Comparison of ENCODE assay signal across 10 cellular contexts in the genomic region with DNA sequence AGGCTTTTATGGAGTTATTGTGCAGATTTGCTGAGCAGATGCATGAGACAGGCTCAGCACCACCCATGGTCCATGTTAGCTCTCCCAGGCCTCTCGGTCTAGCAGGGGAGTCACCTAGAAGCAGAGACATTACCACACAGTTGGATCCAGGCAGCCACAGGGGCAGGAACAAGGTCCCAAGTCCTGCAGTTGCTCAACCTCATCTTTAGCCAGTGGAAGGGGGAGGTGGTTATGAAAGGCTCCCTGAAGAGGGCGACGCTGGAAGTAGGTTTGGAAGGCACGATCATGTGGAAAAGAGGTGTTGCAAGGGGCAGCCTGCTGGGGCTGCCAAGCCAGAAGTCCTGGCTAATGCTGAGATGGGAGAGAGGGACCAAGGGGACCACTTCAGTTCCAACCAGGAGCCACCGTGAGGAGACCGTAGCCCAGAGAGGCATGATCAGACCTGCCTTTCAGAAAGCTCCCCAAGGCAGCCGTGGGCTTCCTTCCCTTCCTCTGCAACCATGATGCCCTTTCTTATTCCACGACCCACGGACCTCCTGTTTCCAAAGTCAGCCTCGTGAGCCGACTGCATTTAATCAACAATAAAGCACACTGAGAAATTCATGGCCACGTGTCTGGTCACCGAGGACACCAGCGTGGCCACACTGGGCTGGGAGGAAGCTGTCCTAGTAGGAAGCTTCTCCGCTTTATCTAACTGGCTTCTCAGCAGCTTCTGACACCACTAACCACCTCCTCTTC. TPM values are rescaled to one million over a fixed set of nuclear protein-coding genes. Genes with fewer than 3 reads are reported as not detected.
DNase-seq lines count a peak whose midpoint lies in the region; ATAC-seq and TF ChIP-seq lines count a peak whose summit lies in the region.
"Had no signal": no experiment of that assay in that cellular context is flagged by ENCODE, and none has a peak within 500 bp of the region (broad histone marks: within the 10 kb centered on the region; RNA-seq: fewer than 3 reads in every experiment).

No MANE protein-coding gene starts in this region.

- H3K4me2 ChIP-seq in GM23338 (no peak overlapping the region), OCI-LY1 (ENCODE audit: low read length) (peak overlapping the region; percentile 6; the same call in 1 of the 2 replicates)

- H3K27me3 ChIP-seq in GM23338 (ENCODE audit: insufficient read depth) (no peaks in the 10 kb centered on the region), OCI-LY1 (ENCODE audit: insufficient read depth, low read length) (no peaks in the 10 kb centered on the region), esophagus muscularis mucosa (no peaks in the 10 kb centered on the region), psoas muscle (ENCODE audit: insufficient read depth in 3 of 3, low read length in 2 of 3) (no peaks in the 10 kb centered on the region)

- peak in 1 of 2 experiments; percentile 29; a peak in 2 of 4 replicates for TF ChIP-seq CTCF in GM23338 (conservative IDR thresholded peaks at IDR 0.05; ENCODE audit: low read depth in 2 of 2)
- no peak for TF ChIP-seq CTCF in OCI-LY1 (IDR thresholded peaks at IDR 0.05; ENCODE audit: low read length)
- no peak for TF ChIP-seq CTCF in esophagus muscularis mucosa (IDR thresholded peaks at IDR 0.05)
- no peak for TF ChIP-seq CTCF in psoas muscle (IDR thresholded peaks at IDR 0.05)

- peaks cover 7% of the 10 kb centered on the region for H3K4me1 Mint-ChIP-seq in GM23338

- H3K27me3 Mint-ChIP-seq in GM23338 (ENCODE audit: insufficient read depth, low read depth, poor library complexity) = peaks cover 4% of the 10 kb centered on the region

- no peak overlapping the region for H3K4me3 Mint-ChIP-seq in GM23338

- no peak for TF ChIP-seq POLR2A in esophagus muscularis mucosa (IDR thresholded peaks at IDR 0.05; ENCODE audit: low read depth)

- WGBS in esophagus muscularis mucosa = 71% methylated on average over 14 of the region's 15 CpGs
- WGBS in psoas muscle, 3 donors = 71 to 79% (median 72%) methylated on average over 15 of the region's 15 CpGs

- H2AFZ ChIP-seq in GM23338 = no peak overlapping the region
- H2AFZ ChIP-seq in OCI-LY1 (ENCODE audit: low read length) = no peak overlapping the region

- H3K36me3 Mint-ChIP-seq in GM23338 (ENCODE audit: low read depth) = no peaks in the 10 kb centered on the region; the same call in 2 of the 3 replicates

- H3F3A ChIP-seq in GM23338 (replicated peaks; ENCODE audit: low read depth) (no peaks in the 10 kb centered on the region), OCI-LY1 (ENCODE audit: insufficient read depth, low read length) (no peaks in the 10 kb centered on the region)

- H3K9ac ChIP-seq in OCI-LY1 (ENCODE audit: low read length) = no peak overlapping the region

- no peaks in the 10 kb centered on the region; the same call in 1 of the 2 replicates for H4K20me1 ChIP-seq in GM23338 (replicated peaks; ENCODE audit: insufficient read depth)
- no peaks in the 10 kb centered on the region for H4K20me1 ChIP-seq in OCI-LY1 (ENCODE audit: insufficient read depth, low read length)

- H3K27ac ChIP-seq in GM23338 (ENCODE audit: low read depth) (no peak overlapping the region), OCI-LY1 (ENCODE audit: low read depth, low read length, poor library complexity, severe bottlenecking) (no peak overlapping the region), esophagus muscularis mucosa (replicated peaks in 1 of 4) (peak overlapping the region in 3 of 4 donors; percentile 18 to 91 (median 45)), psoas muscle (no peak overlapping the region)

- no peak overlapping the region; the same call in 1 of the 2 replicates for H3K27ac Mint-ChIP-seq in GM23338

- peaks cover 3% of the 10 kb centered on the region for H3K4me1 ChIP-seq in GM23338 (ENCODE audit: insufficient read depth)
- H3K4me1 ChIP-seq in OCI-LY1 (ENCODE audit: insufficient read depth, low read length, severe bottlenecking) = peaks cover 32% of the 10 kb centered on the region
- peaks cover 21 to 47% (median 42%) of the 10 kb centered on the region in 4 donors for H3K4me1 ChIP-seq in esophagus muscularis mucosa
- peaks cover 27% of the 10 kb centered on the region for H3K4me1 ChIP-seq in psoas muscle

- no peak for ATAC-seq in GM23338
- ATAC-seq in psoas muscle = peak in 1 of 4 donors; percentile 22
- no peak for ATAC-seq in HG02852 (IDR thresholded peaks at IDR 0.05; ENCODE audit: unreplicated experiment)
- ATAC-seq in SK-N-SH treated with all-trans-retinoic acid at 6 μM for 48 hours = no peak
- ATAC-seq in HG02588 (IDR thresholded peaks at IDR 0.05; ENCODE audit: unreplicated experiment) = no peak
- ATAC-seq: K562 had no signal

- intact Hi-C loops in esophagus muscularis mucosa (cut with DNase I) (no loop called here), psoas muscle (cut with DNase I) (no loop called here)

- no peaks in the 10 kb centered on the region for H3K36me3 ChIP-seq in GM23338 (ENCODE audit: insufficient read depth)
- peaks cover 24% of the 10 kb centered on the region for H3K36me3 ChIP-seq in OCI-LY1 (ENCODE audit: insufficient read depth, low read length)
- H3K36me3 ChIP-seq in esophagus muscularis mucosa = peaks cover 25 to 54% (median 44%) of the 10 kb centered on the region in 4 donors
- H3K36me3 ChIP-seq in psoas muscle (ENCODE audit: insufficient read depth in 1 of 2, low read depth in 1 of 2) = peaks cover 0 to 36% of the 10 kb centered on the region in 2 donors

- no peaks in the 10 kb centered on the region for H3K9me3 ChIP-seq in OCI-LY1 (ENCODE audit: low read length)
- no peaks in the 10 kb centered on the region for H3K9me3 ChIP-seq in esophagus muscularis mucosa
- H3K9me3 ChIP-seq in psoas muscle = no peaks in the 10 kb centered on the region

- H3K9me2 ChIP-seq in GM23338 (ENCODE audit: insufficient read depth) = no peaks in the 10 kb centered on the region
- no peaks in the 10 kb centered on the region for H3K9me2 ChIP-seq in OCI-LY1 (ENCODE audit: low read depth, low read length)

- no peaks in the 10 kb centered on the region for H3K9me3 Mint-ChIP-seq in GM23338

- TF ChIP-seq EP300 in esophagus muscularis mucosa (IDR thresholded peaks at IDR 0.05) = no peak

- H3K4me3 ChIP-seq in GM23338 = no peak overlapping the region
- H3K4me3 ChIP-seq in OCI-LY1 (ENCODE audit: low read depth, low read length, poor library complexity, severe bottlenecking) = no peak overlapping the region
- peak overlapping the region in 1 of 4 donors; percentile 3 for H3K4me3 ChIP-seq in esophagus muscularis mucosa
- H3K4me3 ChIP-seq in psoas muscle = no peak overlapping the region
- H3K4me3 ChIP-seq: K562 had no signal

- H3K79me2 ChIP-seq in GM23338 (replicated peaks; ENCODE audit: insufficient read depth) (no peaks in the 10 kb centered on the region), OCI-LY1 (ENCODE audit: insufficient read depth, low read length) (peaks cover 10% of the 10 kb centered on the region)

- DNase-seq in GM23338 (ENCODE audit: low spot score) (peak; percentile 21), esophagus muscularis mucosa (ENCODE audit: extremely low spot score) (no peak), psoas muscle (peak; percentile 57 to 78), DMS153 (lab: John Stamatoyannopoulos, UW) (no peak)

TF ChIP-seq in GM23338, 12 proteins besides CTCF, POLR2A, EP300 and RAD21 (continues in another document):
- no peak for TF ChIP-seq ZNF331 (CRISPR knock-in tag; IDR thresholded peaks at IDR 0.05; ENCODE audit: low read depth)
- TF ChIP-seq STAT1 (IDR thresholded peaks at IDR 0.05; ENCODE audit: unreplicated experiment) = no peak
- TF ChIP-seq EZH2 (IDR thresholded peaks at IDR 0.05; ENCODE audit: low read depth, unreplicated experiment) = no peak
- TF ChIP-seq ZNF114 (CRISPR knock-in tag; IDR thresholded peaks at IDR 0.05) = no peak
- TF ChIP-seq NANOG (IDR thresholded peaks at IDR 0.05; ENCODE audit: borderline replicate concordance) = no peak

TF ChIP-seq in SK-N-SH treated with all-trans-retinoic acid at 6 μM for 48 hours, 23 proteins besides CTCF, POLR2A, EP300 and RAD21 (continues in another document):
- TF ChIP-seq, protein P1, sequence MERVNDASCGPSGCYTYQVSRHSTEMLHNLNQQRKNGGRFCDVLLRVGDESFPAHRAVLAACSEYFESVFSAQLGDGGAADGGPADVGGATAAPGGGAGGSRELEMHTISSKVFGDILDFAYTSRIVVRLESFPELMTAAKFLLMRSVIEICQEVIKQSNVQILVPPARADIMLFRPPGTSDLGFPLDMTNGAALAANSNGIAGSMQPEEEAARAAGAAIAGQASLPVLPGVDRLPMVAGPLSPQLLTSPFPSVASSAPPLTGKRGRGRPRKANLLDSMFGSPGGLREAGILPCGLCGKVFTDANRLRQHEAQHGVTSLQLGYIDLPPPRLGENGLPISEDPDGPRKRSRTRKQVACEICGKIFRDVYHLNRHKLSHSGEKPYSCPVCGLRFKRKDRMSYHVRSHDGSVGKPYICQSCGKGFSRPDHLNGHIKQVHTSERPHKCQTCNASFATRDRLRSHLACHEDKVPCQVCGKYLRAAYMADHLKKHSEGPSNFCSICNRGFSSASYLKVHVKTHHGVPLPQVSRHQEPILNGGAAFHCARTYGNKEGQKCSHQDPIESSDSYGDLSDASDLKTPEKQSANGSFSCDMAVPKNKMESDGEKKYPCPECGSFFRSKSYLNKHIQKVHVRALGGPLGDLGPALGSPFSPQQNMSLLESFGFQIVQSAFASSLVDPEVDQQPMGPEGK (CRISPR knock-in tag; IDR thresholded peaks at IDR 0.05; ENCODE audit: borderline replicate concordance) = no peak
- TF ChIP-seq PPARA (CRISPR knock-in tag; IDR thresholded peaks at IDR 0.05; ENCODE audit: borderline replicate concordance) = no peak
- no peak for TF ChIP-seq ZFP30 (CRISPR knock-in tag; IDR thresholded peaks at IDR 0.05)

RNA-seq across cellular contexts. Expression of a gene that starts 2.5 kb away (rescaled TPM):
- 32.0 and 32.4 TPM in 2 replicates for total RNA-seq in GM23338 (2014; rRNA removed; shearing (Covaris generic))
- polyA plus RNA-seq in GM23338 (2016; fragmentation: Nextera tagmentation; extraction: Ambion mirVana) (22.0 and 23.1 TPM in 2 replicates), psoas muscle (100 to 1,000 TPM in 1 of 3 donors, 10 to 100 TPM in 2; 51.0 to 102 (median 57.7) TPM)
- total RNA-seq in esophagus muscularis mucosa (100 to 1,000 TPM in 2 of 4 donors, 10 to 100 TPM in 2; 63.1 to 115 (median 98.6) TPM), psoas muscle (10 to 100 TPM; 40.5 to 51.5 (median 45.2) TPM)

RNA-seq across cellular contexts. Expression of a gene that starts 15.0 kb away (rescaled TPM):
- total RNA-seq in GM23338 (2014; rRNA removed; shearing (Covaris generic)) = 58.2 and 62.3 TPM in 2 replicates
- polyA plus RNA-seq in GM23338 (2016; fragmentation: Nextera tagmentation; extraction: Ambion mirVana) = 58.9 and 67.3 TPM in 2 replicates
- 100 to 1,000 TPM in 3 of 4 donors, 10 to 100 TPM in 1; 83.5 to 104 (median 103) TPM for total RNA-seq in esophagus muscularis mucosa
- total RNA-seq in psoas muscle = 10 to 100 TPM; 26.3 to 44.2 (median 30.8) TPM
- polyA plus RNA-seq in psoas muscle = 100 to 1,000 TPM in 1 of 3 donors, 10 to 100 TPM in 2; 49.3 to 133 (median 75.7) TPM

RNA-seq across cellular contexts. Expression of a gene that starts 26.9 kb away (rescaled TPM):
- not detected in 2 replicates for total RNA-seq in GM23338 (2014; rRNA removed; shearing (Covaris generic))
- polyA plus RNA-seq in GM23338 (2016; fragmentation: Nextera tagmentation; extraction: Ambion mirVana) (0.56 TPM in 1 of 2 replicates, not detected in the other), psoas muscle (not detected)
- total RNA-seq in esophagus muscularis mucosa (not detected), psoas muscle (not detected)
- total RNA-seq: K562 had no signal
- polyA plus RNA-seq: esophagus had no signal

RNA-seq across cellular contexts. Expression of a gene that starts 56.7 kb away (rescaled TPM):
- 0.97 and 1.4 TPM in 2 replicates for total RNA-seq in GM23338 (2014; rRNA removed; shearing (Covaris generic))
- polyA plus RNA-seq in GM23338 (2016; fragmentation: Nextera tagmentation; extraction: Ambion mirVana) = 0.81 and 1.1 TPM in 2 replicates
- under 1 TPM in 3 of 4 donors, not detected in 1; 0.52 to 0.83 (median 0.75) TPM for total RNA-seq in esophagus muscularis mucosa
- under 1 TPM in 3 of 4 donors, not detected in 1; 0.12 to 0.30 (median 0.17) TPM for total RNA-seq in psoas muscle
- under 1 TPM in 2 of 3 donors, not detected in 1; 0.10 to 0.12 TPM for polyA plus RNA-seq in psoas muscle

Comparison
In these comparisons a context has a peak if more than half of its experiments do, and no peak if none do; other contexts are left out.
1. DNase-seq: peak in GM23338 (single experiment) and psoas muscle (2 of 2); none in esophagus muscularis mucosa (single experiment) and DMS153 (single experiment).
2. H3K27ac ChIP-seq: peak in esophagus muscularis mucosa (3 of 4); none in GM23338 (single experiment), OCI-LY1 (single experiment) and psoas muscle (single experiment).